Comparison of ENCODE assay signal across 12 cellular contexts in genomic region chr4:177118596-177118995, GRCh38.
DNase-seq lines count a peak whose midpoint lies in the region; ATAC-seq, FAIRE-seq and TF ChIP-seq lines count a peak whose summit lies in the region.
"Had no signal": no experiment of that assay in that cellular context is flagged by ENCODE, and none has a peak within 500 bp of the region (broad histone marks: within the 10 kb centered on the region; RNA-seq: fewer than 3 reads in every experiment).

No MANE protein-coding gene starts in this region.

- H3K27ac ChIP-seq in astrocyte (ENCODE audit: low read depth, low read length), result peak overlapping the region; percentile 21
- peak overlapping the region in 2 of 12 donors; percentile 17 to 52 for H3K27ac ChIP-seq in heart left ventricle

- no peaks in the 10 kb centered on the region for H3K9me3 ChIP-seq in astrocyte (ENCODE audit: insufficient read depth, low read depth, low read length)
- H3K9me3 ChIP-seq in heart left ventricle, result peaks cover 0 to 18% (median 5%) of the 10 kb centered on the region in 12 donors

- H3K27ac Mint-ChIP-seq in astrocyte (ENCODE audit: unreplicated experiment), result no peak overlapping the region
- H3K27ac Mint-ChIP-seq in stimulated activated naive CD8-positive, alpha-beta T cell treated with anti-CD3 and anti-CD28 coated beads, Interleukin-15, amount 100 ng/mL, for 72 hours, result no peak overlapping the region
- no peak overlapping the region for H3K27ac Mint-ChIP-seq in stimulated activated memory B cell treated with anti-CD40 and anti-IgM and Interleukin-4, amounts not matched to agents 10 μg/mL and 1 μg/mL and 100 μg/mL, for 72 hours

- no peaks in the 10 kb centered on the region for H3K4me1 Mint-ChIP-seq in astrocyte (ENCODE audit: low read depth, unreplicated experiment)
- H3K4me1 Mint-ChIP-seq in stimulated activated naive CD8-positive, alpha-beta T cell treated with anti-CD3 and anti-CD28 coated beads, Interleukin-15, amount 100 ng/mL, for 72 hours, result no peaks in the 10 kb centered on the region
- H3K4me1 Mint-ChIP-seq in stimulated activated memory B cell treated with anti-CD40 and anti-IgM and Interleukin-4, amounts not matched to agents 10 μg/mL and 1 μg/mL and 100 μg/mL, for 72 hours, result no peaks in the 10 kb centered on the region

- H3K4me3 Mint-ChIP-seq in astrocyte (ENCODE audit: unreplicated experiment), result no peak overlapping the region
- H3K4me3 Mint-ChIP-seq in stimulated activated naive CD8-positive, alpha-beta T cell treated with anti-CD3 and anti-CD28 coated beads, Interleukin-15, amount 100 ng/mL, for 72 hours, result no peak overlapping the region
- no peak overlapping the region for H3K4me3 Mint-ChIP-seq in stimulated activated memory B cell treated with anti-CD40 and anti-IgM and Interleukin-4, amounts not matched to agents 10 μg/mL and 1 μg/mL and 100 μg/mL, for 72 hours

- H3K36me3 Mint-ChIP-seq in astrocyte (ENCODE audit: low read depth, unreplicated experiment), result no peaks in the 10 kb centered on the region
- H3K36me3 Mint-ChIP-seq in stimulated activated memory B cell treated with anti-CD40 and anti-IgM and Interleukin-4, amounts not matched to agents 10 μg/mL and 1 μg/mL and 100 μg/mL, for 72 hours, result no peaks in the 10 kb centered on the region

- H3K27me3 ChIP-seq in astrocyte (ENCODE audit: insufficient read depth, low read length) (no peaks in the 10 kb centered on the region), heart left ventricle (no peaks in the 10 kb centered on the region)
- H3K27me3 ChIP-seq: dorsolateral prefrontal cortex had no signal

- H3K4me3 ChIP-seq in astrocyte (ENCODE audit: insufficient read depth, low read depth, low read length) (no peak overlapping the region), heart left ventricle (no peak overlapping the region), retinal pigment epithelial cell (ENCODE audit: low read length) (no peak overlapping the region)
- H3K4me3 ChIP-seq: dorsolateral prefrontal cortex had no signal

- H3K9me3 Mint-ChIP-seq in astrocyte (ENCODE audit: unreplicated experiment), result peaks cover 6% of the 10 kb centered on the region
- peaks cover 0 to 14% of the 10 kb centered on the region in 2 donors for H3K9me3 Mint-ChIP-seq in stimulated activated naive CD8-positive, alpha-beta T cell treated with anti-CD3 and anti-CD28 coated beads, Interleukin-15, amount 100 ng/mL, for 72 hours
- peaks cover 11% of the 10 kb centered on the region for H3K9me3 Mint-ChIP-seq in stimulated activated memory B cell treated with anti-CD40 and anti-IgM and Interleukin-4, amounts not matched to agents 10 μg/mL and 1 μg/mL and 100 μg/mL, for 72 hours

- H3K4me2 ChIP-seq in astrocyte (ENCODE audit: low read length), result peak overlapping the region; percentile 21

- no peaks in the 10 kb centered on the region for H4K20me1 ChIP-seq in astrocyte (ENCODE audit: insufficient read depth, low read length)

- intact Hi-C loops in heart left ventricle (cut with DNase I), result no loop called here

- no peak overlapping the region for H2AFZ ChIP-seq in astrocyte (ENCODE audit: low read depth, low read length)

- H3K27me3 Mint-ChIP-seq in astrocyte (ENCODE audit: low read depth, unreplicated experiment), result no peaks in the 10 kb centered on the region
- H3K27me3 Mint-ChIP-seq in stimulated activated naive CD8-positive, alpha-beta T cell treated with anti-CD3 and anti-CD28 coated beads, Interleukin-15, amount 100 ng/mL, for 72 hours, result no peaks in the 10 kb centered on the region
- no peaks in the 10 kb centered on the region for H3K27me3 Mint-ChIP-seq in stimulated activated memory B cell treated with anti-CD40 and anti-IgM and Interleukin-4, amounts not matched to agents 10 μg/mL and 1 μg/mL and 100 μg/mL, for 72 hours

- TF ChIP-seq CTCF in astrocyte (IDR thresholded peaks at IDR 0.05; ENCODE audit: insufficient read depth, low read depth, low read length), result no peak
- TF ChIP-seq CTCF in heart left ventricle (IDR thresholded peaks at IDR 0.05), result no peak
- TF ChIP-seq CTCF in retinal pigment epithelial cell (conservative IDR thresholded peaks at IDR 0.05; ENCODE audit: low read depth, low read length), result no peak

- ATAC-seq in heart left ventricle, result peak in 3 of 4 donors; percentile 79 to 95 (median 83)
- ATAC-seq in stimulated activated naive CD8-positive, alpha-beta T cell treated with anti-CD3 and anti-CD28 coated beads, Interleukin-15, amount 100 ng/mL, for 72 hours, result no peak
- ATAC-seq in stimulated activated memory B cell treated with anti-CD40 and anti-IgM and Interleukin-4, amounts not matched to agents 10 μg/mL and 1 μg/mL and 100 μg/mL, for 72 hours, result no peak

- in situ Hi-C loops in G401 (cut with HindIII; ENCODE audit: low sequenced_read_pairs), result no loop called here

- H3K36me3 ChIP-seq in astrocyte (ENCODE audit: insufficient read depth, low read length) (no peaks in the 10 kb centered on the region), heart left ventricle (no peaks in the 10 kb centered on the region)

- H3K4me1 ChIP-seq in astrocyte (ENCODE audit: insufficient read depth, low read length) (no peaks in the 10 kb centered on the region), heart left ventricle (no peaks in the 10 kb centered on the region)

- FAIRE-seq in astrocyte (lab: Jason Lieb, UNC), result peak; percentile 80

- H3K79me2 ChIP-seq in astrocyte (ENCODE audit: insufficient read depth, low read length), result no peaks in the 10 kb centered on the region

- no peak for TF ChIP-seq POLR2A in heart left ventricle (IDR thresholded peaks at IDR 0.05)

- DNase-seq in G401 (ENCODE audit: low spot score), result peak; percentile 97
- peak; percentile 100 for DNase-seq in astrocyte (ENCODE audit: low read depth)
- peak in 3 of 5 donors; percentile 36 to 54 (median 45) for DNase-seq in heart left ventricle
- DNase-seq in retinal pigment epithelial cell (ENCODE audit: low read depth), result peak; percentile 62
- DNase-seq in stimulated activated naive CD8-positive, alpha-beta T cell treated with anti-CD3 and anti-CD28 coated beads, Interleukin-15, amount 100 ng/mL, for 72 hours, result no peak
- DNase-seq in DMS114 treated with DMSO at 0.1 percent for 48 hours (lab: John Stamatoyannopoulos, UW; ENCODE audit: unreplicated experiment), result no peak
- DNase-seq in activated CD4-positive, alpha-beta T cell treated with anti-CD3 and anti-CD28 coated beads, Interleukin-2, amount 50 U/mL, for 4 hours, result no peak
- DNase-seq: COR-L47, NCI-H2029 treated with DMSO at 0.1 percent for 48 hours, occipital lobe had no signal

- H3K9ac ChIP-seq in astrocyte (ENCODE audit: low read length), result no peak overlapping the region

Comparison
In these comparisons a context has a peak if more than half of its experiments do, and no peak if none do; other contexts are left out.
1. DNase-seq: peak in G401 (single experiment), astrocyte (single experiment), heart left ventricle (3 of 5) and retinal pigment epithelial cell (single experiment); none in stimulated activated naive CD8-positive, alpha-beta T cell treated with anti-CD3 and anti-CD28 coated beads, Interleukin-15, amount 100 ng/mL, for 72 hours (0 of 2), DMS114 treated with DMSO at 0.1 percent for 48 hours (single experiment) and activated CD4-positive, alpha-beta T cell treated with anti-CD3 and anti-CD28 coated beads, Interleukin-2, amount 50 U/mL, for 4 hours (0 of 2).
2. ATAC-seq: peak in heart left ventricle (3 of 4); none in stimulated activated naive CD8-positive, alpha-beta T cell treated with anti-CD3 and anti-CD28 coated beads, Interleukin-15, amount 100 ng/mL, for 72 hours (single experiment) and stimulated activated memory B cell treated with anti-CD40 and anti-IgM and Interleukin-4, amounts not matched to agents 10 μg/mL and 1 μg/mL and 100 μg/mL, for 72 hours (single experiment).